In genomic region chrX:1535241-1536041, GRCh38 we compare ENCODE assay signal across 10 cellular contexts. TPM values are rescaled to one million over a fixed set of nuclear protein-coding genes. Genes with fewer than 3 reads are reported as not detected.
DNase-seq lines count a peak whose midpoint lies in the region; ATAC-seq, FAIRE-seq and TF ChIP-seq lines count a peak whose summit lies in the region.
"Had no signal": no experiment of that assay in that cellular context is flagged by ENCODE, and none has a peak within 500 bp of the region (broad histone marks: within the 10 kb centered on the region; RNA-seq: fewer than 3 reads in every experiment).

No MANE protein-coding gene starts in this region.

- no peaks in the 10 kb centered on the region for H4K20me1 ChIP-seq in HepG2 (ENCODE audit: insufficient read depth, low read length)

- no peak overlapping the region for H2AFZ ChIP-seq in HepG2 (ENCODE audit: low read length)

- no peaks in the 10 kb centered on the region for H3K36me3 ChIP-seq in HepG2 (replicated peaks in 1 of 2; ENCODE audit: control insufficient read depth in 1 of 2, insufficient read depth in 2 of 2, low read length in 2 of 2)
- no peaks in the 10 kb centered on the region for H3K36me3 ChIP-seq in upper lobe of right lung
- H3K36me3 ChIP-seq: pancreas had no signal

- in situ Hi-C loops in HepG2 (cut with HindIII; ENCODE audit: extremely low pct_ligation_motif_present, low pct_unique_long_range_greater_than_20kb): no loop called here

- TF ChIP-seq CTCF in HepG2 (CRISPR knock-in tag; IDR thresholded peaks at IDR 0.05) (no peak), upper lobe of right lung (IDR thresholded peaks at IDR 0.05) (no peak)

- H3K9me3 ChIP-seq in HepG2 (ENCODE audit: low read length): no peaks in the 10 kb centered on the region
- H3K9me3 ChIP-seq in upper lobe of right lung: no peaks in the 10 kb centered on the region
- H3K9me3 ChIP-seq: body of pancreas, pancreas had no signal

- peak overlapping the region; percentile 54 for H3K9ac ChIP-seq in HepG2 (ENCODE audit: insufficient read depth, low read depth, low read length)

- POLR2A ChIA-PET in HepG2 (lab: Yijun Ruan, JAX): no interaction called here

- intact Hi-C loops in HepG2 (cut with micrococcal nuclease; ENCODE audit: unreplicated experiment): loop anchor here (10.0 kb wide), 1 partner anchor 49 kb away; no protein-coding TSS in a partner anchor
- intact Hi-C loops in upper lobe of right lung (cut with DNase I): no loop called here

- H3K79me2 ChIP-seq in HepG2 (ENCODE audit: insufficient read depth, low read length): no peaks in the 10 kb centered on the region

- FAIRE-seq in HepG2 (lab: Jason Lieb, UNC): no peak
- FAIRE-seq: pancreas had no signal

- DNase-seq in activated CD4-positive, alpha-beta T cell treated with anti-CD3 and anti-CD28 coated beads, Interleukin-2, amount 50 U/mL, for 24 hours (ENCODE audit: low read depth in 1 of 2, low spot score in 1 of 2): peak; percentile 24 to 26
- no peak for DNase-seq in HepG2 (ENCODE audit: low spot score)
- peak; percentile 55 for DNase-seq in upper lobe of right lung
- no peak for DNase-seq in cortex of kidney (lab: John Stamatoyannopoulos, UW)
- no peak for DNase-seq in NCI-H510A (lab: John Stamatoyannopoulos, UW)
- no peak for DNase-seq in amygdala (lab: John Stamatoyannopoulos, UW)

- H3K27ac ChIP-seq in HepG2 (ENCODE audit: extremely low read length, insufficient read depth, low read length) (peak overlapping the region; percentile 71), upper lobe of right lung (peak overlapping the region; percentile 61)

- H3K4me3 ChIP-seq in HepG2 (replicated peaks in 1 of 3; ENCODE audit: insufficient read depth in 1 of 3, low read depth in 2 of 3, low read length in 3 of 3) (peak overlapping the region; percentile 44 to 81 (median 54)), upper lobe of right lung (peak overlapping the region; percentile 47)
- H3K4me3 ChIP-seq: body of pancreas had no signal

- no peaks in the 10 kb centered on the region for H3K27me3 ChIP-seq in HepG2 (ENCODE audit: control insufficient read depth in 1 of 2, insufficient read depth in 2 of 2, low read length in 2 of 2)
- H3K27me3 ChIP-seq in upper lobe of right lung: no peaks in the 10 kb centered on the region
- H3K27me3 ChIP-seq: body of pancreas, pancreas had no signal

- peak; percentile 25 for ATAC-seq in GM18498 (IDR thresholded peaks at IDR 0.05; ENCODE audit: unreplicated experiment)
- peak; percentile 18 for ATAC-seq in HG03439 (IDR thresholded peaks at IDR 0.05; ENCODE audit: unreplicated experiment)
- no peak for ATAC-seq in HepG2
- ATAC-seq in upper lobe of right lung: peak; percentile 70

- CTCF ChIA-PET in HepG2 (lab: Yijun Ruan, JAX; ENCODE audit: low intra/inter-chr PET ratio, low total read pairs): no interaction called here

- WGBS in HepG2 (ENCODE audit: low lambda C conversion rate): 75% methylated on average over 27 of the region's 33 CpGs

- peak overlapping the region; percentile 96 for H3K4me2 ChIP-seq in HepG2 (ENCODE audit: low read depth, low read length)

- BruUV-seq in HepG2 (replicated peaks; lab: Mats Ljungman, UMichigan): no TSS peak

- TF ChIP-seq EP300 in HepG2 (IDR thresholded peaks at IDR 0.05; ENCODE audit: low read depth in 2 of 2, low read length in 2 of 2): no peak
- no peak for TF ChIP-seq EP300 in HepG2 (CRISPR knock-in tag; IDR thresholded peaks at IDR 0.05; ENCODE audit: borderline replicate concordance)

- no peak for TF ChIP-seq RAD21 in HepG2 (CRISPR knock-in tag; IDR thresholded peaks at IDR 0.05)

- no peak for TF ChIP-seq POLR2A in HepG2 (IDR thresholded peaks at IDR 0.05; ENCODE audit: insufficient read depth in 1 of 2, low read depth in 2 of 2, low read length in 2 of 2)

- H3K4me1 ChIP-seq in HepG2 (ENCODE audit: insufficient read depth, low read length) (peaks cover 44% of the 10 kb centered on the region), upper lobe of right lung (no peaks in the 10 kb centered on the region)

TF ChIP-seq in HepG2, 621 proteins besides CTCF, POLR2A, EP300 and RAD21 (continues in another document):
- TF ChIP-seq HDAC2 (CRISPR knock-in tag; IDR thresholded peaks at IDR 0.05) (0 out of 2 replicates have a peak, but pooled peaks have one; percentile 36), KAT2B (IDR thresholded peaks at IDR 0.05; ENCODE audit: borderline replicate concordance, low read depth, low read length) (no peak), SP5 (CRISPR knock-in tag; IDR thresholded peaks at IDR 0.05; ENCODE audit: borderline replicate concordance, low read depth) (no peak), SALL1 (CRISPR knock-in tag; IDR thresholded peaks at IDR 0.05) (no peak), CCAR2 (optimal IDR thresholded peaks at IDR 0.05; ENCODE audit: low read depth, low read length) (no peak), SP140L (CRISPR knock-in tag; IDR thresholded peaks at IDR 0.05; ENCODE audit: borderline replicate concordance) (no peak), ZSCAN20 (CRISPR knock-in tag; IDR thresholded peaks at IDR 0.05; ENCODE audit: borderline replicate concordance) (no peak), TBX2 (CRISPR knock-in tag; IDR thresholded peaks at IDR 0.05; ENCODE audit: borderline replicate concordance) (no peak), ZNF619 (CRISPR knock-in tag; IDR thresholded peaks at IDR 0.05) (no peak), ZKSCAN5 (CRISPR knock-in tag; IDR thresholded peaks at IDR 0.05) (no peak)
- TF ChIP-seq, protein P1, sequence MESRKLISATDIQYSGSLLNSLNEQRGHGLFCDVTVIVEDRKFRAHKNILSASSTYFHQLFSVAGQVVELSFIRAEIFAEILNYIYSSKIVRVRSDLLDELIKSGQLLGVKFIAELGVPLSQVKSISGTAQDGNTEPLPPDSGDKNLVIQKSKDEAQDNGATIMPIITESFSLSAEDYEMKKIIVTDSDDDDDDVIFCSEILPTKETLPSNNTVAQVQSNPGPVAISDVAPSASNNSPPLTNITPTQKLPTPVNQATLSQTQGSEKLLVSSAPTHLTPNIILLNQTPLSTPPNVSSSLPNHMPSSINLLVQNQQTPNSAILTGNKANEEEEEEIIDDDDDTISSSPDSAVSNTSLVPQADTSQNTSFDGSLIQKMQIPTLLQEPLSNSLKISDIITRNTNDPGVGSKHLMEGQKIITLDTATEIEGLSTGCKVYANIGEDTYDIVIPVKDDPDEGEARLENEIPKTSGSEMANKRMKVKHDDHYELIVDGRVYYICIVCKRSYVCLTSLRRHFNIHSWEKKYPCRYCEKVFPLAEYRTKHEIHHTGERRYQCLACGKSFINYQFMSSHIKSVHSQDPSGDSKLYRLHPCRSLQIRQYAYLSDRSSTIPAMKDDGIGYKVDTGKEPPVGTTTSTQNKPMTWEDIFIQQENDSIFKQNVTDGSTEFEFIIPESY (CRISPR knock-in tag; IDR thresholded peaks at IDR 0.05): peak; percentile 71

RNA-seq across cellular contexts. Expression of gene P2RY8, which starts 1.5 kb away (rescaled TPM):
- total RNA-seq in HepG2 (2016; rRNA removed; fragmentation: Illumina TruSeq; extraction: Trizol) (0.66 and 1.0 TPM in 2 replicates), upper lobe of right lung (3.1 TPM)
- 0.09 and 0.10 TPM in 2 replicates for total RNA-seq in HepG2 (2016; cell fraction: cytosol; rRNA removed; fragmentation: Illumina TruSeq; extraction: Trizol; ENCODE audit: low read depth)
- total RNA-seq in HepG2 (2016; cell fraction: insoluble cytoplasmic fraction; rRNA removed; fragmentation: Illumina TruSeq; extraction: Trizol): 0.68 and 1.1 TPM in 2 replicates
- 0.31 and 0.34 TPM in 2 replicates for total RNA-seq in HepG2 (2016; cell fraction: membrane; rRNA removed; fragmentation: Illumina TruSeq; extraction: Trizol)
- total RNA-seq in HepG2 (2016; cell fraction: nucleus; rRNA removed; fragmentation: Illumina TruSeq; extraction: Trizol): 1.0 and 1.6 TPM in 2 replicates
- 1.3 and 3.1 TPM in 2 replicates for polyA plus RNA-seq in HepG2 (2011; rRNA removed)
- polyA plus RNA-seq in HepG2 (2011; cell fraction: cytosol; rRNA removed): 2.0 and 2.3 TPM in 2 replicates
- polyA plus RNA-seq in HepG2 (2011; cell fraction: nucleus; rRNA removed): 1.5 and 1.8 TPM in 2 replicates
- 2.1 and 2.4 TPM in 2 replicates for polyA plus RNA-seq in HepG2 (2012)
- 0.08 and 0.09 TPM in 2 replicates for polyA plus RNA-seq in HepG2 (2016; cell fraction: cytosol; fragmentation: Illumina TruSeq; extraction: Trizol; ENCODE audit: low read depth)
- 0.65 and 0.91 TPM in 2 replicates for polyA plus RNA-seq in HepG2 (2016; cell fraction: insoluble cytoplasmic fraction; fragmentation: Illumina TruSeq; extraction: Trizol; ENCODE audit: low read depth)
- polyA plus RNA-seq in HepG2 (2016; cell fraction: membrane; fragmentation: Illumina TruSeq; extraction: Trizol; ENCODE audit: low read depth): 0.16 and 0.28 TPM in 2 replicates
- 2.0 and 2.3 TPM in 2 replicates for polyA plus RNA-seq in HepG2 (2016; cell fraction: nucleus; fragmentation: Illumina TruSeq; extraction: Trizol; ENCODE audit: insufficient read depth, low read depth)
- 0.09 and 7.8 TPM in 2 replicates for polyA minus RNA-seq in HepG2 (2011; rRNA and poly(A)+ RNA removed; ENCODE audit: low replicate concordance)
- 2.4 and 2.6 TPM in 2 replicates for polyA minus RNA-seq in HepG2 (2011; cell fraction: cytosol; rRNA and poly(A)+ RNA removed)
- polyA minus RNA-seq in HepG2 (2011; cell fraction: nucleus; rRNA and poly(A)+ RNA removed): 1.4 and 2.2 TPM in 2 replicates

RNA-seq across cellular contexts. Expression of gene AKAP17A, which starts 56.0 kb away (rescaled TPM):
- total RNA-seq in HepG2 (2016; rRNA removed; fragmentation: Illumina TruSeq; extraction: Trizol): 16.8 and 26.5 TPM in 2 replicates
- 6.5 and 6.8 TPM in 2 replicates for total RNA-seq in HepG2 (2016; cell fraction: cytosol; rRNA removed; fragmentation: Illumina TruSeq; extraction: Trizol; ENCODE audit: low read depth)
- total RNA-seq in HepG2 (2016; cell fraction: insoluble cytoplasmic fraction; rRNA removed; fragmentation: Illumina TruSeq; extraction: Trizol): 14.2 and 27.6 TPM in 2 replicates
- total RNA-seq in HepG2 (2016; cell fraction: membrane; rRNA removed; fragmentation: Illumina TruSeq; extraction: Trizol): 10.5 and 10.6 TPM in 2 replicates
- total RNA-seq in HepG2 (2016; cell fraction: nucleus; rRNA removed; fragmentation: Illumina TruSeq; extraction: Trizol): 20.8 and 27.2 TPM in 2 replicates
- polyA plus RNA-seq in HepG2 (2011; rRNA removed): 20.5 and 29.8 TPM in 2 replicates
- polyA plus RNA-seq in HepG2 (2011; cell fraction: cytosol; rRNA removed): 8.1 and 10.8 TPM in 2 replicates
- 303 and 327 TPM in 2 replicates for polyA plus RNA-seq in HepG2 (2011; cell fraction: nucleus; rRNA removed)
- 24.1 and 26.3 TPM in 2 replicates for polyA plus RNA-seq in HepG2 (2012)
- 2.3 and 2.6 TPM in 2 replicates for polyA plus RNA-seq in HepG2 (2016; cell fraction: cytosol; fragmentation: Illumina TruSeq; extraction: Trizol; ENCODE audit: low read depth)
- polyA plus RNA-seq in HepG2 (2016; cell fraction: insoluble cytoplasmic fraction; fragmentation: Illumina TruSeq; extraction: Trizol; ENCODE audit: low read depth): 17.5 and 20.6 TPM in 2 replicates
- 6.1 and 6.3 TPM in 2 replicates for polyA plus RNA-seq in HepG2 (2016; cell fraction: membrane; fragmentation: Illumina TruSeq; extraction: Trizol; ENCODE audit: low read depth)
- polyA plus RNA-seq in HepG2 (2016; cell fraction: nucleus; fragmentation: Illumina TruSeq; extraction: Trizol; ENCODE audit: insufficient read depth, low read depth): 80.9 and 81.0 TPM in 2 replicates
- 5.9 and 7.1 TPM in 2 replicates for polyA minus RNA-seq in HepG2 (2011; rRNA and poly(A)+ RNA removed; ENCODE audit: low replicate concordance)
- 4.2 and 5.9 TPM in 2 replicates for polyA minus RNA-seq in HepG2 (2011; cell fraction: cytosol; rRNA and poly(A)+ RNA removed)
- 19.3 and 20.2 TPM in 2 replicates for polyA minus RNA-seq in HepG2 (2011; cell fraction: nucleus; rRNA and poly(A)+ RNA removed)
- total RNA-seq in upper lobe of right lung: 46.3 TPM

Comparison
In these comparisons a context has a peak if more than half of its experiments do, and no peak if none do; other contexts are left out.
1. DNase-seq: peak in activated CD4-positive, alpha-beta T cell treated with anti-CD3 and anti-CD28 coated beads, Interleukin-2, amount 50 U/mL, for 24 hours (2 of 2) and upper lobe of right lung (single experiment); none in HepG2 (single experiment), cortex of kidney (single experiment), NCI-H510A (single experiment) and amygdala (0 of 56).